1 cellular context compared by ENCODE assay signal in genomic region chr17:3795758-3796102, GRCh38.
A peak's percentile ranks its signal among the peaks of the same experiment; 100 is the strongest.
TF ChIP-seq lines count a peak whose summit lies in the region.

No MANE protein-coding gene starts in this region.

TF ChIP-seq in HepG2, 621 proteins besides CTCF, POLR2A, EP300 and RAD21 (continued from another document):
- TF ChIP-seq ARID4A (CRISPR knock-in tag; IDR thresholded peaks at IDR 0.05; ENCODE audit: borderline replicate concordance), result 0 out of 2 replicates have a peak, but pooled peaks have one; percentile 43
- no peak for TF ChIP-seq DRAP1 (CRISPR knock-in tag; IDR thresholded peaks at IDR 0.05)
- TF ChIP-seq BCL3 (CRISPR knock-in tag; IDR thresholded peaks at IDR 0.05), result no peak
- TF ChIP-seq ZNF235 (CRISPR knock-in tag; IDR thresholded peaks at IDR 0.05; ENCODE audit: borderline replicate concordance), result no peak
- TF ChIP-seq EEA1 (CRISPR knock-in tag; IDR thresholded peaks at IDR 0.05; ENCODE audit: borderline replicate concordance), result no peak
- TF ChIP-seq ATF3 (CRISPR knock-in tag; IDR thresholded peaks at IDR 0.05), result no peak
